ENCODE assay signal across 1 cellular context in genomic region chr2:110679337-110679707, GRCh38.
TF ChIP-seq lines count a peak whose summit lies in the region.

No MANE protein-coding gene starts in this region.

TF ChIP-seq in GM12878, 131 proteins besides CTCF, POLR2A, EP300 and RAD21:
- TF ChIP-seq, protein P1, sequence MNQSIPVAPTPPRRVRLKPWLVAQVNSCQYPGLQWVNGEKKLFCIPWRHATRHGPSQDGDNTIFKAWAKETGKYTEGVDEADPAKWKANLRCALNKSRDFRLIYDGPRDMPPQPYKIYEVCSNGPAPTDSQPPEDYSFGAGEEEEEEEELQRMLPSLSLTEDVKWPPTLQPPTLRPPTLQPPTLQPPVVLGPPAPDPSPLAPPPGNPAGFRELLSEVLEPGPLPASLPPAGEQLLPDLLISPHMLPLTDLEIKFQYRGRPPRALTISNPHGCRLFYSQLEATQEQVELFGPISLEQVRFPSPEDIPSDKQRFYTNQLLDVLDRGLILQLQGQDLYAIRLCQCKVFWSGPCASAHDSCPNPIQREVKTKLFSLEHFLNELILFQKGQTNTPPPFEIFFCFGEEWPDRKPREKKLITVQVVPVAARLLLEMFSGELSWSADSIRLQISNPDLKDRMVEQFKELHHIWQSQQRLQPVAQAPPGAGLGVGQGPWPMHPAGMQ (IDR thresholded peaks at IDR 0.05; ENCODE audit: borderline replicate concordance): no peak
- TF ChIP-seq, protein P2, sequence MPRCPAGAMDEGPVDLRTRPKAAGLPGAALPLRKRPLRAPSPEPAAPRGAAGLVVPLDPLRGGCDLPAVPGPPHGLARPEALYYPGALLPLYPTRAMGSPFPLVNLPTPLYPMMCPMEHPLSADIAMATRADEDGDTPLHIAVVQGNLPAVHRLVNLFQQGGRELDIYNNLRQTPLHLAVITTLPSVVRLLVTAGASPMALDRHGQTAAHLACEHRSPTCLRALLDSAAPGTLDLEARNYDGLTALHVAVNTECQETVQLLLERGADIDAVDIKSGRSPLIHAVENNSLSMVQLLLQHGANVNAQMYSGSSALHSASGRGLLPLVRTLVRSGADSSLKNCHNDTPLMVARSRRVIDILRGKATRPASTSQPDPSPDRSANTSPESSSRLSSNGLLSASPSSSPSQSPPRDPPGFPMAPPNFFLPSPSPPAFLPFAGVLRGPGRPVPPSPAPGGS (IDR thresholded peaks at IDR 0.05; ENCODE audit: borderline replicate concordance, insufficient read depth, low read depth, low read length, poor library complexity, severe bottlenecking): no peak
- TF ChIP-seq NR2F1 (conservative IDR thresholded peaks at IDR 0.05): 0 out of 2 replicates have a peak, but pooled peaks have one; percentile 27
- TF ChIP-seq RELA (IDR thresholded peaks at IDR 0.05; ENCODE audit: borderline replicate concordance, partially characterized antibody): no peak
- TF ChIP-seq, protein P3, sequence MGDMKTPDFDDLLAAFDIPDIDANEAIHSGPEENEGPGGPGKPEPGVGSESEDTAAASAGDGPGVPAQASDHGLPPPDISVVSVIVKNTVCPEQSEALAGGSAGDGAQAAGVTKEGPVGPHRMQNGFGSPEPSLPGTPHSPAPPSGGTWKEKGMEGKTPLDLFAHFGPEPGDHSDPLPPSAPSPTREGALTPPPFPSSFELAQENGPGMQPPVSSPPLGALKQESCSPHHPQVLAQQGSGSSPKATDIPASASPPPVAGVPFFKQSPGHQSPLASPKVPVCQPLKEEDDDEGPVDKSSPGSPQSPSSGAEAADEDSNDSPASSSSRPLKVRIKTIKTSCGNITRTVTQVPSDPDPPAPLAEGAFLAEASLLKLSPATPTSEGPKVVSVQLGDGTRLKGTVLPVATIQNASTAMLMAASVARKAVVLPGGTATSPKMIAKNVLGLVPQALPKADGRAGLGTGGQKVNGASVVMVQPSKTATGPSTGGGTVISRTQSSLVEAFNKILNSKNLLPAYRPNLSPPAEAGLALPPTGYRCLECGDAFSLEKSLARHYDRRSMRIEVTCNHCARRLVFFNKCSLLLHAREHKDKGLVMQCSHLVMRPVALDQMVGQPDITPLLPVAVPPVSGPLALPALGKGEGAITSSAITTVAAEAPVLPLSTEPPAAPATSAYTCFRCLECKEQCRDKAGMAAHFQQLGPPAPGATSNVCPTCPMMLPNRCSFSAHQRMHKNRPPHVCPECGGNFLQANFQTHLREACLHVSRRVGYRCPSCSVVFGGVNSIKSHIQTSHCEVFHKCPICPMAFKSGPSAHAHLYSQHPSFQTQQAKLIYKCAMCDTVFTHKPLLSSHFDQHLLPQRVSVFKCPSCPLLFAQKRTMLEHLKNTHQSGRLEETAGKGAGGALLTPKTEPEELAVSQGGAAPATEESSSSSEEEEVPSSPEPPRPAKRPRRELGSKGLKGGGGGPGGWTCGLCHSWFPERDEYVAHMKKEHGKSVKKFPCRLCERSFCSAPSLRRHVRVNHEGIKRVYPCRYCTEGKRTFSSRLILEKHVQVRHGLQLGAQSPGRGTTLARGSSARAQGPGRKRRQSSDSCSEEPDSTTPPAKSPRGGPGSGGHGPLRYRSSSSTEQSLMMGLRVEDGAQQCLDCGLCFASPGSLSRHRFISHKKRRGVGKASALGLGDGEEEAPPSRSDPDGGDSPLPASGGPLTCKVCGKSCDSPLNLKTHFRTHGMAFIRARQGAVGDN (IDR thresholded peaks at IDR 0.05): no peak
- TF ChIP-seq FOXM1 (IDR thresholded peaks at IDR 0.05; ENCODE audit: low read depth, low read length): no peak
- peak; percentile 29; the same call in 1 of the 2 replicates for TF ChIP-seq RUNX3 (IDR thresholded peaks at IDR 0.05; ENCODE audit: low read length)
